Comparison of ENCODE assay signal across 10 cellular contexts in genomic region chr5:60960591-60960990, GRCh38. TPM values are rescaled to one million over a fixed set of nuclear protein-coding genes. Genes with fewer than 3 reads are reported as not detected.
DNase-seq lines count a peak whose midpoint lies in the region; ATAC-seq and TF ChIP-seq lines count a peak whose summit lies in the region.
"Had no signal": no experiment of that assay in that cellular context is flagged by ENCODE, and none has a peak within 500 bp of the region (broad histone marks: within the 10 kb centered on the region; RNA-seq: fewer than 3 reads in every experiment).

No MANE protein-coding gene starts in this region.

- H3K4me1 ChIP-seq in esophagus muscularis mucosa = peaks cover 0 to 5% (median 0%) of the 10 kb centered on the region in 4 donors

- TF ChIP-seq CTCF in esophagus muscularis mucosa (IDR thresholded peaks at IDR 0.05) = peak in 2 of 3 experiments; percentile 13 to 42

- TF ChIP-seq EP300 in esophagus muscularis mucosa (IDR thresholded peaks at IDR 0.05) = no peak

- intact Hi-C loops in esophagus muscularis mucosa (cut with DNase I) = loop anchor here (10.0 kb wide), 1 partner anchor 694 kb away; no protein-coding TSS in a partner anchor

- H3K9me3 Mint-ChIP-seq in stimulated activated effector memory CD8-positive, alpha-beta T cell treated with anti-CD3 and anti-CD28 coated beads, Interleukin-12 subunit alpha, Interleukin-12 subunit beta, amount 100 ng/mL, for 72 hours = no peaks in the 10 kb centered on the region

- no peak overlapping the region for H3K4me3 ChIP-seq in esophagus muscularis mucosa
- H3K4me3 ChIP-seq in skeletal muscle cell (ENCODE audit: low read depth, low read length) = no peak overlapping the region
- H3K4me3 ChIP-seq: lung had no signal

- DNase-seq in NOMO-1 treated with DMSO at 0.1 percent for 48 hours (lab: John Stamatoyannopoulos, UW; ENCODE audit: unreplicated experiment) = peak; percentile 3
- no peak for DNase-seq in NOMO-1 treated with dmso at 0.1 percent for 144 hours (lab: John Stamatoyannopoulos, UW; ENCODE audit: unreplicated experiment)
- peak; percentile 5 for DNase-seq in NCI-H69 (lab: John Stamatoyannopoulos, UW)
- no peak for DNase-seq in esophagus muscularis mucosa (ENCODE audit: extremely low spot score)
- peak; percentile 4 for DNase-seq in skeletal muscle cell (ENCODE audit: low read depth)
- no peak for DNase-seq in HUDEP-2 (lab: John Stamatoyannopoulos, UW; ENCODE audit: unreplicated experiment in 76 of 76)
- no peak for DNase-seq in stimulated activated effector memory CD8-positive, alpha-beta T cell treated with anti-CD3 and anti-CD28 coated beads, Interleukin-12 subunit alpha, Interleukin-12 subunit beta, amount 100 ng/mL, for 72 hours (ENCODE audit: low spot score in 2 of 2)

- no peak overlapping the region for H3K4me3 Mint-ChIP-seq in stimulated activated effector memory CD8-positive, alpha-beta T cell treated with anti-CD3 and anti-CD28 coated beads, Interleukin-12 subunit alpha, Interleukin-12 subunit beta, amount 100 ng/mL, for 72 hours
- H3K4me3 Mint-ChIP-seq: stimulated activated naive CD8-positive, alpha-beta T cell treated with anti-CD3 and anti-CD28 coated beads, Interleukin-15, Interleukin-2, amounts not matched to agents 100 ng/mL and 50 ng/mL, for 24 hours had no signal

- H3K4me1 Mint-ChIP-seq in stimulated activated effector memory CD8-positive, alpha-beta T cell treated with anti-CD3 and anti-CD28 coated beads, Interleukin-12 subunit alpha, Interleukin-12 subunit beta, amount 100 ng/mL, for 72 hours = peaks cover 6% of the 10 kb centered on the region

- peaks cover 0 to under 1% (median 0%) of the 10 kb centered on the region in 4 donors for H3K9me3 ChIP-seq in esophagus muscularis mucosa

- no peak overlapping the region for H3K27ac Mint-ChIP-seq in stimulated activated effector memory CD8-positive, alpha-beta T cell treated with anti-CD3 and anti-CD28 coated beads, Interleukin-12 subunit alpha, Interleukin-12 subunit beta, amount 100 ng/mL, for 72 hours
- H3K27ac Mint-ChIP-seq: stimulated activated naive CD8-positive, alpha-beta T cell treated with anti-CD3 and anti-CD28 coated beads, Interleukin-15, Interleukin-2, amounts not matched to agents 100 ng/mL and 50 ng/mL, for 24 hours had no signal

- no peak overlapping the region for H3K27ac ChIP-seq in esophagus muscularis mucosa (replicated peaks in 1 of 4)

- no peaks in the 10 kb centered on the region for H3K36me3 Mint-ChIP-seq in stimulated activated effector memory CD8-positive, alpha-beta T cell treated with anti-CD3 and anti-CD28 coated beads, Interleukin-12 subunit alpha, Interleukin-12 subunit beta, amount 100 ng/mL, for 72 hours

- ATAC-seq in HG02678 (IDR thresholded peaks at IDR 0.05; ENCODE audit: unreplicated experiment) = no peak
- ATAC-seq in stimulated activated effector memory CD8-positive, alpha-beta T cell treated with anti-CD3 and anti-CD28 coated beads, Interleukin-12 subunit alpha, Interleukin-12 subunit beta, amount 100 ng/mL, for 72 hours = no peak

- no peak for TF ChIP-seq POLR2A in esophagus muscularis mucosa (IDR thresholded peaks at IDR 0.05; ENCODE audit: low read depth)

- no peaks in the 10 kb centered on the region for H3K27me3 ChIP-seq in esophagus muscularis mucosa

- 44% methylated on average over 2 of the region's 2 CpGs for WGBS in esophagus muscularis mucosa

- no peaks in the 10 kb centered on the region for H3K36me3 ChIP-seq in esophagus muscularis mucosa

RNA-seq across cellular contexts. Expression of gene NDUFAF2, which starts 15.6 kb away (rescaled TPM):
- total RNA-seq in esophagus muscularis mucosa = 10 to 100 TPM; 29.4 to 42.8 (median 39.6) TPM

RNA-seq across cellular contexts. Expression of gene ERCC8, which starts 15.7 kb away (rescaled TPM):
- total RNA-seq in esophagus muscularis mucosa = 10 to 100 TPM in 3 of 4 donors, 1 to 10 TPM in 1; 5.2 to 17.9 (median 16.1) TPM

Comparison
In these comparisons a context has a peak if more than half of its experiments do, and no peak if none do; other contexts are left out.
1. DNase-seq: peak in NOMO-1 treated with DMSO at 0.1 percent for 48 hours (single experiment), NCI-H69 (single experiment) and skeletal muscle cell (single experiment); none in NOMO-1 treated with dmso at 0.1 percent for 144 hours (single experiment), esophagus muscularis mucosa (single experiment), HUDEP-2 (0 of 76) and stimulated activated effector memory CD8-positive, alpha-beta T cell treated with anti-CD3 and anti-CD28 coated beads, Interleukin-12 subunit alpha, Interleukin-12 subunit beta, amount 100 ng/mL, for 72 hours (0 of 2).